Comparison of ENCODE assay signal across 11 cellular contexts in the genomic region with DNA sequence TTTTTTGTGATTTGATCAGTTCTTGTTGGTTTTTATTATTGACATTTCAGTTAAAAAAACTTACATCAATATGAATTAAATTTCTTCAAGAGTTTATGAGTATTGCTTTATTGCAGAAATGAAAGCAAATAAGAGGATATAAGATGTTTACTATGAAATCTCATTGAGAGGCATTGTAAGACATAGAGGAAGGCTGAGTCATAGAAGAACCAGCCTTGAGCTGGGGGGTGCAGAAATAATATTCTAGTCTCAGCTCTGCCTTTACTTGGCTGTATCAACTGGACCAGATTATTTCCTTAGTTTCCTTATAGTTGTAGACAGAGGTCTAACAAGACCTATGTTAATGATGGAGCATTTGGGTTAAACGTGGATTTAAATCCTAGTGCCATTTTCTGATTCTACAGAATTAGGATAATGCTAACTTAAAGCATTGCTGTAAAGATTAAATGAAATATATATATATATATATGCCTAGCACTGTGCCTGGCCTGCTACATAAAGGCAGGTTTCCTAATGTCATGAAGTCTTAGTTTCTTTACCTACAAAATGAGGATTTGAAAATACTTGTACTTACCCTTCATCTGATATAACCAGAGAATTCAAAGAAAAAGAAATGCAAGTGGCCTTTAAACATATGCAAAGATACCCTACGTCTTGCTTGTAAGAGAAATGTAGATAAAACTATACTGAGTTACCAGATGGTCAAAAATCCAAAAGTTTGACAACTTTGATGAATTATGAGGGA. TPM values are rescaled to one million over a fixed set of nuclear protein-coding genes. Genes with fewer than 3 reads are reported as not detected.
DNase-seq lines count a peak whose midpoint lies in the region; ATAC-seq and TF ChIP-seq lines count a peak whose summit lies in the region.
"Had no signal": no experiment of that assay in that cellular context is flagged by ENCODE, and none has a peak within 500 bp of the region (broad histone marks: within the 10 kb centered on the region; RNA-seq: fewer than 3 reads in every experiment).

No MANE protein-coding gene starts in this region.

- peaks cover 23% of the 10 kb centered on the region for H4K20me1 ChIP-seq in OCI-LY3 (ENCODE audit: insufficient read depth, low read length)
- H4K20me1 ChIP-seq in osteoblast (ENCODE audit: insufficient read depth, low read length), result peaks cover 9% of the 10 kb centered on the region

- H3K9me3 ChIP-seq in OCI-LY3 (ENCODE audit: insufficient read depth, low read length), result no peaks in the 10 kb centered on the region
- H3K9me3 ChIP-seq in osteoblast (ENCODE audit: low read depth, low read length), result no peaks in the 10 kb centered on the region
- no peaks in the 10 kb centered on the region for H3K9me3 ChIP-seq in gastroesophageal sphincter
- H3K9me3 ChIP-seq: esophagus squamous epithelium, vagina had no signal

- WGBS in gastroesophageal sphincter (ENCODE audit: low coverage in 1 of 2), 2 donors, result 79 to 87% methylated on average over 2 of the region's 2 CpGs

- TF ChIP-seq CTCF in OCI-LY3 (IDR thresholded peaks at IDR 0.05; ENCODE audit: low read depth, low read length) (no peak), osteoblast (IDR thresholded peaks at IDR 0.05; ENCODE audit: extremely low read depth, low read depth, low read length) (no peak), gastroesophageal sphincter (IDR thresholded peaks at IDR 0.05) (no peak), MCF 10A (IDR thresholded peaks at IDR 0.05; ENCODE audit: unreplicated experiment) (no peak)

- H3K27ac Mint-ChIP-seq in MCF 10A (ENCODE audit: low read depth, unreplicated experiment), result no peak overlapping the region

- H3K4me3 ChIP-seq in OCI-LY3 (ENCODE audit: low read length), result peak overlapping the region; percentile 62
- H3K4me3 ChIP-seq in osteoblast (ENCODE audit: insufficient read depth, low read length), result no peak overlapping the region
- H3K4me3 ChIP-seq in gastroesophageal sphincter, result no peak overlapping the region
- H3K4me3 ChIP-seq: esophagus squamous epithelium, vagina had no signal

- no peaks in the 10 kb centered on the region for H3K9me3 Mint-ChIP-seq in MCF 10A (ENCODE audit: unreplicated experiment)

- H3K4me1 ChIP-seq in OCI-LY3 (ENCODE audit: low read length) (peaks cover 54% of the 10 kb centered on the region), osteoblast (ENCODE audit: insufficient read depth, low read length) (peaks cover 6% of the 10 kb centered on the region), gastroesophageal sphincter (peaks cover 0 to 4% (median 0%) of the 10 kb centered on the region in 3 donors)

- TF ChIP-seq EP300 in gastroesophageal sphincter (IDR thresholded peaks at IDR 0.05), result no peak

- intact Hi-C loops in MCF 10A (cut with micrococcal nuclease), result no loop called here

- no TSS peak for BruUV-seq in MCF 10A (replicated peaks; lab: Mats Ljungman, UMichigan)

- peaks cover 24% of the 10 kb centered on the region for H3K4me1 Mint-ChIP-seq in MCF 10A (ENCODE audit: insufficient read depth, unreplicated experiment)

- H2AFZ ChIP-seq in OCI-LY3 (ENCODE audit: low read depth, low read length) (no peak overlapping the region), osteoblast (ENCODE audit: low read length) (no peak overlapping the region)

- no peak for TF ChIP-seq POLR2A in gastroesophageal sphincter (IDR thresholded peaks at IDR 0.05)

- no peak overlapping the region for H3K4me3 Mint-ChIP-seq in MCF 10A (ENCODE audit: unreplicated experiment)

- H3K36me3 Mint-ChIP-seq in MCF 10A (ENCODE audit: insufficient read depth, unreplicated experiment), result peaks cover 11% of the 10 kb centered on the region

- H3K79me2 ChIP-seq in OCI-LY3 (ENCODE audit: low read length) (peaks cover 100% of the 10 kb centered on the region), osteoblast (ENCODE audit: insufficient read depth, low read length) (peaks cover 77% of the 10 kb centered on the region)

- CTCF ChIA-PET in MCF 10A (lab: Yijun Ruan, JAX), result interaction anchor here (0.6 to 1.6 kb wide), 2 partner anchors 21 to 465 kb away, joined by 3 to 6 read pairs; no protein-coding TSS in a partner anchor

- DNase-seq in SIG-M5 treated with dmso at 0.1 percent for 504 hours (lab: John Stamatoyannopoulos, UW; ENCODE audit: unreplicated experiment) (peak; percentile 13), SIG-M5 (lab: John Stamatoyannopoulos, UW) (no peak), osteoblast (ENCODE audit: insufficient read length, low spot score, missing footprints) (peak; percentile 51), MCF 10A (ENCODE audit: unreplicated experiment) (no peak), RKO (ENCODE audit: low spot score) (no peak)
- DNase-seq: esophagus squamous epithelium; stimulated activated CD4-positive, alpha-beta T cell treated with anti-CD3 and anti-CD28 coated beads, Interleukin-1b, Interleukin-23, amount 100 ng/mL, for 48 hours had no signal

- peak overlapping the region; percentile 86 for H3K27ac ChIP-seq in OCI-LY3 (ENCODE audit: low read length)
- no peak overlapping the region for H3K27ac ChIP-seq in osteoblast (ENCODE audit: low read depth, low read length)
- H3K27ac ChIP-seq in gastroesophageal sphincter, result no peak overlapping the region
- H3K27ac ChIP-seq: esophagus squamous epithelium, vagina had no signal

- H3K36me3 ChIP-seq in OCI-LY3 (replicated peaks; ENCODE audit: low read depth, low read length) (peaks cover 29% of the 10 kb centered on the region), osteoblast (ENCODE audit: insufficient read depth, low read length) (no peaks in the 10 kb centered on the region), gastroesophageal sphincter (no peaks in the 10 kb centered on the region)
- H3K36me3 ChIP-seq: vagina had no signal

- ATAC-seq in HG02759 (IDR thresholded peaks at IDR 0.05; ENCODE audit: unreplicated experiment) (peak; percentile 80), gastroesophageal sphincter (no peak)

- H3K27me3 ChIP-seq in OCI-LY3 (ENCODE audit: low read depth, low read length), result no peaks in the 10 kb centered on the region
- H3K27me3 ChIP-seq in osteoblast (ENCODE audit: insufficient read depth, low read length), result no peaks in the 10 kb centered on the region
- no peaks in the 10 kb centered on the region for H3K27me3 ChIP-seq in gastroesophageal sphincter
- H3K27me3 ChIP-seq: esophagus squamous epithelium, vagina had no signal

- POLR2A ChIA-PET in MCF 10A (lab: Yijun Ruan, JAX), result interaction anchor here (0.6 to 0.7 kb wide), 2 partner anchors 21 to 1018 kb away, joined by 3 to 4 read pairs; no protein-coding TSS in a partner anchor

- H3K9ac ChIP-seq in OCI-LY3 (ENCODE audit: low read length), result peak overlapping the region; percentile 54

- H3K4me2 ChIP-seq in OCI-LY3 (ENCODE audit: low read length), result peak overlapping the region; percentile 87
- H3K4me2 ChIP-seq in osteoblast (ENCODE audit: insufficient read depth, low read length), result peak overlapping the region; percentile 23

- no peaks in the 10 kb centered on the region for H3K27me3 Mint-ChIP-seq in MCF 10A (ENCODE audit: insufficient read depth, unreplicated experiment)

RNA-seq across cellular contexts. Expression of gene FAM98B, which starts 7.3 kb away (rescaled TPM):
- total RNA-seq in osteoblast (7.4 and 9.8 TPM in 2 replicates), gastroesophageal sphincter (10 to 100 TPM; 10.6 to 15.6 (median 11.9) TPM), MCF 10A (2022) (26.5 and 33.1 TPM in 2 replicates)

Comparison
In these comparisons a context has a peak if more than half of its experiments do, and no peak if none do; other contexts are left out.
1. DNase-seq: peak in SIG-M5 treated with dmso at 0.1 percent for 504 hours (single experiment) and osteoblast (single experiment); none in SIG-M5 (single experiment), MCF 10A (single experiment) and RKO (single experiment).